Comparison of ENCODE assay signal across 10 cellular contexts in genomic region chr10:71647526-71648354, GRCh38.
DNase-seq lines count a peak whose midpoint lies in the region; ATAC-seq and TF ChIP-seq lines count a peak whose summit lies in the region.
"Had no signal": no experiment of that assay in that cellular context is flagged by ENCODE, and none has a peak within 500 bp of the region (broad histone marks: within the 10 kb centered on the region; RNA-seq: fewer than 3 reads in every experiment).

No MANE protein-coding gene starts in this region.

- peaks cover 6% of the 10 kb centered on the region for H3F3A ChIP-seq in neural progenitor cell (ENCODE audit: low read depth)

- H3K4me2 ChIP-seq in DND-41 (ENCODE audit: insufficient read depth, low read length), result no peak overlapping the region
- no peak overlapping the region for H3K4me2 ChIP-seq in neural progenitor cell

- H3K36me3 ChIP-seq in DND-41 (ENCODE audit: insufficient read depth, low read length) (no peaks in the 10 kb centered on the region), neural progenitor cell (no peaks in the 10 kb centered on the region)
- H3K36me3 ChIP-seq: thoracic aorta had no signal

- H3K4me1 Mint-ChIP-seq in neural progenitor cell, result peaks cover 18% of the 10 kb centered on the region

- H3K36me3 Mint-ChIP-seq in neural progenitor cell, result no peaks in the 10 kb centered on the region

- H3K4me3 ChIP-seq in DND-41 (ENCODE audit: low read depth in 1 of 2, low read length in 2 of 2) (no peak overlapping the region), choroid plexus epithelial cell (ENCODE audit: low read depth, low read length) (no peak overlapping the region), neural progenitor cell (no peak overlapping the region)
- H3K4me3 ChIP-seq: thoracic aorta had no signal

- H3K27ac Mint-ChIP-seq in neural progenitor cell, result peak overlapping the region; percentile 70

- no peaks in the 10 kb centered on the region for H3K27me3 ChIP-seq in DND-41 (ENCODE audit: insufficient read depth, low read length, poor library complexity)
- H3K27me3 ChIP-seq in neural progenitor cell, result no peaks in the 10 kb centered on the region

- DNase-seq in DND-41 (no peak), M059J (ENCODE audit: low read depth) (peak; percentile 5), choroid plexus epithelial cell (ENCODE audit: low read depth) (no peak), neural progenitor cell (ENCODE audit: low spot score) (peak; percentile 78), NCI-H1092 (lab: John Stamatoyannopoulos, UW) (no peak)
- no peak for DNase-seq in stimulated activated naive CD4-positive, alpha-beta T cell (lab: John Stamatoyannopoulos, UW)
- DNase-seq: amniotic stem cell had no signal

- H3K9ac ChIP-seq in DND-41 (ENCODE audit: low read depth, low read length) (no peak overlapping the region), neural progenitor cell (no peak overlapping the region)

- no peak overlapping the region for H3K4me3 Mint-ChIP-seq in neural progenitor cell

- no peaks in the 10 kb centered on the region for H4K20me1 ChIP-seq in DND-41 (ENCODE audit: insufficient read depth, low read length)
- no peaks in the 10 kb centered on the region for H4K20me1 ChIP-seq in neural progenitor cell (ENCODE audit: low read depth)

- peak; percentile 49 for TF ChIP-seq CTCF in DND-41 (IDR thresholded peaks at IDR 0.05; ENCODE audit: borderline replicate concordance, extremely low read depth, low read length, poor library complexity, severe bottlenecking)
- peak; percentile 53 for TF ChIP-seq CTCF in choroid plexus epithelial cell (conservative IDR thresholded peaks at IDR 0.05; ENCODE audit: low read depth, low read length)
- peak; percentile 83 for TF ChIP-seq CTCF in neural progenitor cell (IDR thresholded peaks at IDR 0.05)

- H3K79me2 ChIP-seq in DND-41 (ENCODE audit: insufficient read depth, low read length), result no peaks in the 10 kb centered on the region
- H3K79me2 ChIP-seq in neural progenitor cell (ENCODE audit: low read depth), result no peaks in the 10 kb centered on the region

- H2AFZ ChIP-seq in DND-41 (ENCODE audit: low read depth, low read length) (no peak overlapping the region), neural progenitor cell (replicated peaks) (peak overlapping the region; percentile 14)

- no peaks in the 10 kb centered on the region for H3K27me3 Mint-ChIP-seq in neural progenitor cell (ENCODE audit: insufficient read depth, low read depth)

- ATAC-seq in DND-41 (ENCODE audit: insufficient read depth, low read depth) (peak; percentile 37; the same call in 1 of the 3 replicates), GM21390 (IDR thresholded peaks at IDR 0.05; ENCODE audit: unreplicated experiment) (no peak), GM18907 (IDR thresholded peaks at IDR 0.05; ENCODE audit: unreplicated experiment) (no peak)

- no peaks in the 10 kb centered on the region for H3K4me1 ChIP-seq in DND-41 (ENCODE audit: insufficient read depth, low read length)
- peaks cover 22% of the 10 kb centered on the region for H3K4me1 ChIP-seq in neural progenitor cell

- no peaks in the 10 kb centered on the region for H3K9me3 Mint-ChIP-seq in neural progenitor cell

- H3K9me3 ChIP-seq in DND-41 (ENCODE audit: insufficient read depth, low read length, severe bottlenecking) (no peaks in the 10 kb centered on the region), neural progenitor cell (ENCODE audit: low read depth) (no peaks in the 10 kb centered on the region)
- H3K9me3 ChIP-seq: thoracic aorta had no signal

- H3K27ac ChIP-seq in DND-41 (ENCODE audit: low read length) (no peak overlapping the region), neural progenitor cell (no peak overlapping the region)
- H3K27ac ChIP-seq: thoracic aorta had no signal

Comparison
In these comparisons a context has a peak if more than half of its experiments do, and no peak if none do; other contexts are left out.
1. DNase-seq: peak in M059J (single experiment) and neural progenitor cell (single experiment); none in DND-41 (single experiment), choroid plexus epithelial cell (single experiment), NCI-H1092 (single experiment) and stimulated activated naive CD4-positive, alpha-beta T cell (0 of 6).
2. Peak in every context shown above with its lines, with median percentiles within 50 percentile points of each other: CTCF ChIP-seq.